14 cellular contexts compared by ENCODE assay signal in genomic region chr21:46190491-46191131, GRCh38. TPM values are rescaled to one million over a fixed set of nuclear protein-coding genes. Genes with fewer than 3 reads are reported as not detected.
DNase-seq lines count a peak whose midpoint lies in the region; ATAC-seq, FAIRE-seq and TF ChIP-seq lines count a peak whose summit lies in the region.
"Had no signal": no experiment of that assay in that cellular context is flagged by ENCODE, and none has a peak within 500 bp of the region (broad histone marks: within the 10 kb centered on the region; RNA-seq: fewer than 3 reads in every experiment).

No MANE protein-coding gene starts in this region.

- no peak overlapping the region for H3K4me2 ChIP-seq in GM12878 (ENCODE audit: control insufficient read depth, insufficient read depth)
- H3K4me2 ChIP-seq: BLaER1 treated with 17β-estradiol and CSF1 and Interleukin-3, amounts not matched to agents 10 nM and 100 nM had no signal

- H3K27me3 ChIP-seq in H7 (ENCODE audit: control insufficient read depth, insufficient read depth, low read length) (no peaks in the 10 kb centered on the region), GM12878 (replicated peaks in 1 of 2; ENCODE audit: control insufficient read depth in 2 of 2, insufficient read depth in 2 of 2, low read length in 1 of 2) (no peaks in the 10 kb centered on the region), left ventricle myocardium inferior (ENCODE audit: low read depth) (no peaks in the 10 kb centered on the region)
- H3K27me3 ChIP-seq: BLaER1 treated with 17β-estradiol and CSF1 and Interleukin-3, amounts not matched to agents 10 nM and 100 nM had no signal

- no peaks in the 10 kb centered on the region for H4K20me1 ChIP-seq in GM12878 (ENCODE audit: control insufficient read depth, insufficient read depth)

- TF ChIP-seq EP300 in GM12878 (IDR thresholded peaks at IDR 0.05; ENCODE audit: borderline replicate concordance in 1 of 2, control insufficient read depth in 1 of 2, low read depth in 2 of 2, low read length in 2 of 2) = no peak

- no peak for ATAC-seq in GM12878

- POLR2A ChIA-PET in GM12878 (lab: Charles Lee) = no interaction called here

- no peak for FAIRE-seq in GM12878 (lab: Jason Lieb, UNC)
- FAIRE-seq: small intestine had no signal

- peak; percentile 17 for DNase-seq in H7
- no peak for DNase-seq in GM12878 (ENCODE audit: low read depth, low spot score)
- DNase-seq in left ventricle myocardium inferior = no peak
- DNase-seq in stimulated activated CD8-positive, alpha-beta memory T cell treated with anti-CD3 and anti-CD28 coated beads, Interleukin-4, amount 100 ng/mL, for 48 hours = peak; percentile 9
- no peak for DNase-seq in DMS53 treated with DMSO at 0.1 percent for 48 hours (lab: John Stamatoyannopoulos, UW; ENCODE audit: unreplicated experiment)
- DNase-seq in OCI-M1 (lab: John Stamatoyannopoulos, UW) = no peak
- no peak for DNase-seq in globus pallidus (ENCODE audit: low spot score)
- no peak for DNase-seq in NCI-H82 (lab: John Stamatoyannopoulos, UW)
- DNase-seq: activated CD4-positive, alpha-beta T cell treated with anti-CD3 and anti-CD28 coated beads for 48 hours; cortex of kidney; lower lobe of right lung; NCI-H2029; small intestine had no signal

- CTCF ChIA-PET in GM12878 (lab: Yijun Ruan, JAX) = no interaction called here

- peaks cover 14% of the 10 kb centered on the region for H3K36me3 ChIP-seq in H7 (replicated peaks; ENCODE audit: control insufficient read depth, insufficient read depth, low read length)
- H3K36me3 ChIP-seq in GM12878 (ENCODE audit: control insufficient read depth in 2 of 2, insufficient read depth in 2 of 2, low read length in 1 of 2) = peaks cover 7 to 11% of the 10 kb centered on the region in 2 experiments
- peaks cover 49% of the 10 kb centered on the region for H3K36me3 ChIP-seq in left ventricle myocardium inferior

- no peaks in the 10 kb centered on the region; the same call in 1 of the 2 replicates for H3K4me1 ChIP-seq in GM12878 (ENCODE audit: control insufficient read depth, insufficient read depth, low read length)
- peaks cover 49% of the 10 kb centered on the region for H3K4me1 ChIP-seq in left ventricle myocardium inferior

- WGBS in GM12878 (ENCODE audit: insufficient coverage, insufficient replicate concordance, low lambda C conversion rate, missing lambda C conversion rate) = 93% methylated on average over 15 of the region's 15 CpGs

- no peak overlapping the region for H3K27ac ChIP-seq in GM12878 (ENCODE audit: control insufficient read depth, insufficient read depth)
- H3K27ac ChIP-seq in left ventricle myocardium inferior (replicated peaks) = peak overlapping the region; percentile 96
- H3K27ac ChIP-seq: BLaER1 treated with 17β-estradiol and CSF1 and Interleukin-3, amounts not matched to agents 10 nM and 100 nM had no signal

- no peak for TF ChIP-seq POLR2A in GM12878 (IDR thresholded peaks at IDR 0.05; ENCODE audit: low read depth, low read length)

- no peak overlapping the region for H2AFZ ChIP-seq in GM12878 (ENCODE audit: control insufficient read depth, low read depth, low read length)

- TF ChIP-seq CTCF in GM12878 (IDR thresholded peaks at IDR 0.05 in 2 of 3, conservative IDR thresholded peaks at IDR 0.05 in 1 of 3; ENCODE audit: control insufficient read depth in 2 of 3, extremely low read depth in 1 of 3, insufficient read depth in 1 of 3, low read depth in 3 of 3, low read length in 3 of 3) (no peak), left ventricle myocardium inferior (IDR thresholded peaks at IDR 0.05; ENCODE audit: borderline replicate concordance) (no peak)

- no peak overlapping the region for H3K9ac ChIP-seq in GM12878 (ENCODE audit: control insufficient read depth, insufficient read depth, low read length)
- H3K9ac ChIP-seq: BLaER1 treated with 17β-estradiol and CSF1 and Interleukin-3, amounts not matched to agents 10 nM and 100 nM had no signal

- TF ChIP-seq RAD21 in GM12878 (IDR thresholded peaks at IDR 0.05; ENCODE audit: insufficient read depth, low read depth, low read length) = no peak

- in situ Hi-C loops in GM12878 (cut with MboI) = no loop called here

- H3K9me3 ChIP-seq in GM12878 (replicated peaks; ENCODE audit: control insufficient read depth, insufficient read depth, low read length) (no peaks in the 10 kb centered on the region), left ventricle myocardium inferior (replicated peaks) (no peaks in the 10 kb centered on the region)
- H3K9me3 ChIP-seq: BLaER1 treated with 17β-estradiol and CSF1 and Interleukin-3, amounts not matched to agents 10 nM and 100 nM; lower lobe of right lung had no signal

- RAD21 ChIA-PET in GM12878 (lab: Charles Lee; ENCODE audit: unreplicated experiment) = no interaction called here

- intact Hi-C loops in GM12878 (cut with micrococcal nuclease; ENCODE audit: unreplicated experiment) = no loop called here
- intact Hi-C loops in left ventricle myocardium inferior (cut with micrococcal nuclease) = no loop called here

- BruUV-seq in GM12878 (replicated peaks; lab: Mats Ljungman, UMichigan) = TSS peak; percentile 58

- SMC1A ChIA-PET in GM12878 (lab: Charles Lee; ENCODE audit: uncharacterized antibody, unreplicated experiment) = no interaction called here

- no peaks in the 10 kb centered on the region for H3K79me2 ChIP-seq in GM12878 (ENCODE audit: control insufficient read depth, insufficient read depth, low read length)

- H3K4me3 ChIP-seq in H7 (ENCODE audit: insufficient read depth, low read depth, low read length) (no peak overlapping the region), GM12878 (no peak overlapping the region), left ventricle myocardium inferior (no peak overlapping the region)
- H3K4me3 ChIP-seq: BLaER1 treated with 17β-estradiol and CSF1 and Interleukin-3, amounts not matched to agents 10 nM and 100 nM; lower lobe of right lung had no signal

RNA-seq across cellular contexts. Expression of gene SPATC1L, which starts 6.4 kb away (rescaled TPM):
- total RNA-seq in H7 (2014; rRNA removed; shearing (Covaris generic)) = 35.5 and 41.5 TPM in 2 replicates
- 4.8 and 4.9 TPM in 2 replicates for total RNA-seq in GM12878 (2013; cell fraction: nucleolus; rRNA removed)
- total RNA-seq in GM12878 (2014; rRNA removed) = 6.4 and 6.8 TPM in 2 replicates
- total RNA-seq in GM12878 (2014; rRNA removed; fragmentation: Illumina TruSeq; extraction: Trizol) = 2.5 and 2.8 TPM in 2 replicates
- 9.5 and 11.2 TPM in 2 replicates for total RNA-seq in GM12878 (2021)
- polyA plus RNA-seq in GM12878 (2011; ENCODE audit: low read depth) = 3.8 TPM
- 0.72 and 1.4 TPM in 2 replicates for polyA plus RNA-seq in GM12878 (2011; rRNA removed)
- 4.3 and 4.6 TPM in 2 replicates for polyA plus RNA-seq in GM12878 (2011; cell fraction: cytosol; rRNA removed)
- 9.9 and 12.8 TPM in 2 replicates for polyA plus RNA-seq in GM12878 (2011; cell fraction: nucleus; rRNA removed)
- 14.3 and 20.3 TPM in 2 replicates for polyA plus RNA-seq in GM12878 (2012)
- polyA plus RNA-seq in GM12878 (2014; fragmentation: Illumina TruSeq; extraction: Trizol) = 0.38 and 2.1 TPM in 2 replicates
- polyA plus RNA-seq in GM12878 (2014; fragmentation: Nextera tagmentation; extraction: Ambion mirVana) = not detected
- 5.9 and 7.2 TPM in 2 replicates for polyA plus RNA-seq in GM12878 (2014; rRNA removed)
- polyA plus RNA-seq in GM12878 (2016; fragmentation: Nextera tagmentation; extraction: Ambion mirVana) = 10 to 100 TPM; 13.4 to 16.0 TPM
- 1.0 and 3.0 TPM in 2 replicates for polyA minus RNA-seq in GM12878 (2011; rRNA and poly(A)+ RNA removed)
- 5.0 and 6.5 TPM in 2 replicates for polyA minus RNA-seq in GM12878 (2011; cell fraction: cytosol; rRNA and poly(A)+ RNA removed)
- 1.7 and 2.7 TPM in 2 replicates for polyA minus RNA-seq in GM12878 (2011; cell fraction: nucleus; rRNA and poly(A)+ RNA removed)
- total RNA-seq in left ventricle myocardium inferior = 7.0 TPM

RNA-seq across cellular contexts. Expression of gene FTCD, which starts 35.2 kb away (rescaled TPM):
- total RNA-seq in H7 (2014; rRNA removed; shearing (Covaris generic)) = 1.6 TPM in 1 of 2 replicates, not detected in the other
- not detected in 2 replicates for total RNA-seq in GM12878 (2013; cell fraction: nucleolus; rRNA removed)
- total RNA-seq in GM12878 (2014; rRNA removed) (0.60 TPM in 1 of 2 replicates, not detected in the other), GM12878 (2014; rRNA removed; fragmentation: Illumina TruSeq; extraction: Trizol) (not detected in 2 replicates), GM12878 (2021) (0.28 TPM in 1 of 2 replicates, not detected in the other), left ventricle myocardium inferior (2.2 TPM)
- polyA plus RNA-seq in GM12878 (2011; ENCODE audit: low read depth) = 0.43 TPM
- polyA plus RNA-seq in GM12878 (2011; rRNA removed) (not detected in 2 replicates), GM12878 (2014; fragmentation: Illumina TruSeq; extraction: Trizol) (not detected in 2 replicates), GM12878 (2014; fragmentation: Nextera tagmentation; extraction: Ambion mirVana) (not detected), GM12878 (2014; rRNA removed) (0.27 and 0.33 TPM in 2 replicates), GM12878 (2016; fragmentation: Nextera tagmentation; extraction: Ambion mirVana) (not detected)
- polyA plus RNA-seq in GM12878 (2011; cell fraction: cytosol; rRNA removed) = not detected in 2 replicates
- polyA plus RNA-seq in GM12878 (2011; cell fraction: nucleus; rRNA removed) = not detected in 2 replicates
- polyA plus RNA-seq in GM12878 (2012) = 0.69 and 0.77 TPM in 2 replicates
- polyA minus RNA-seq in GM12878 (2011; rRNA and poly(A)+ RNA removed) = not detected in 2 replicates
- polyA minus RNA-seq in GM12878 (2011; cell fraction: cytosol; rRNA and poly(A)+ RNA removed) = not detected in 2 replicates
- not detected in 2 replicates for polyA minus RNA-seq in GM12878 (2011; cell fraction: nucleus; rRNA and poly(A)+ RNA removed)

RNA-seq across cellular contexts. Expression of gene LSS, which starts 38.0 kb away (rescaled TPM):
- total RNA-seq in H7 (2014; rRNA removed; shearing (Covaris generic)) = 44.6 and 53.3 TPM in 2 replicates
- 310 and 374 TPM in 2 replicates for total RNA-seq in GM12878 (2013; cell fraction: nucleolus; rRNA removed)
- total RNA-seq in GM12878 (2014; rRNA removed) = 61.4 and 65.2 TPM in 2 replicates
- 19.6 and 20.3 TPM in 2 replicates for total RNA-seq in GM12878 (2014; rRNA removed; fragmentation: Illumina TruSeq; extraction: Trizol)
- 82.4 and 86.4 TPM in 2 replicates for total RNA-seq in GM12878 (2021)
- polyA plus RNA-seq in GM12878 (2011; ENCODE audit: low read depth) = 24.8 TPM
- polyA plus RNA-seq in GM12878 (2011; rRNA removed) = 26.1 and 51.3 TPM in 2 replicates
- polyA plus RNA-seq in GM12878 (2011; cell fraction: cytosol; rRNA removed) = 53.2 and 64.3 TPM in 2 replicates
- polyA plus RNA-seq in GM12878 (2011; cell fraction: nucleus; rRNA removed) = 250 and 378 TPM in 2 replicates
- polyA plus RNA-seq in GM12878 (2012) = 46.0 and 62.0 TPM in 2 replicates
- polyA plus RNA-seq in GM12878 (2014; fragmentation: Illumina TruSeq; extraction: Trizol) = 18.3 and 24.0 TPM in 2 replicates
- polyA plus RNA-seq in GM12878 (2014; fragmentation: Nextera tagmentation; extraction: Ambion mirVana) = 1 to 10 TPM; 2.9 to 3.7 TPM
- polyA plus RNA-seq in GM12878 (2014; rRNA removed) = 60.9 and 68.4 TPM in 2 replicates
- 10 to 100 TPM; 25.5 to 29.4 TPM for polyA plus RNA-seq in GM12878 (2016; fragmentation: Nextera tagmentation; extraction: Ambion mirVana)
- 80.4 and 121 TPM in 2 replicates for polyA minus RNA-seq in GM12878 (2011; rRNA and poly(A)+ RNA removed)
- 12.8 and 21.1 TPM in 2 replicates for polyA minus RNA-seq in GM12878 (2011; cell fraction: cytosol; rRNA and poly(A)+ RNA removed)
- 44.5 and 53.5 TPM in 2 replicates for polyA minus RNA-seq in GM12878 (2011; cell fraction: nucleus; rRNA and poly(A)+ RNA removed)
- total RNA-seq in left ventricle myocardium inferior = 52.0 TPM

Comparison
In these comparisons a context has a peak if more than half of its experiments do, and no peak if none do; other contexts are left out.
1. DNase-seq: peak in H7 (single experiment) and stimulated activated CD8-positive, alpha-beta memory T cell treated with anti-CD3 and anti-CD28 coated beads, Interleukin-4, amount 100 ng/mL, for 48 hours (single experiment); none in GM12878 (single experiment), left ventricle myocardium inferior (single experiment), DMS53 treated with DMSO at 0.1 percent for 48 hours (single experiment), OCI-M1 (single experiment), globus pallidus (single experiment) and NCI-H82 (single experiment).